Comparison of ENCODE assay signal across 8 cellular contexts in genomic region chr3:53134631-53135232, GRCh38. TPM values are rescaled to one million over a fixed set of nuclear protein-coding genes. Genes with fewer than 3 reads are reported as not detected.
DNase-seq lines count a peak whose midpoint lies in the region; ATAC-seq and TF ChIP-seq lines count a peak whose summit lies in the region.

No MANE protein-coding gene starts in this region.

- peak; percentile 89 for TF ChIP-seq RAD21 in Ishikawa (IDR thresholded peaks at IDR 0.05; ENCODE audit: low read depth)

- peak; percentile 49 to 56 (median 51) for DNase-seq in CD4-positive, alpha-beta memory T cell
- DNase-seq in SJSA1 (ENCODE audit: low read depth in 1 of 2, low spot score in 2 of 2): peak; percentile 24 to 62
- DNase-seq in activated naive CD8-positive, alpha-beta T cell treated with anti-CD3 and anti-CD28 coated beads for 36 hours: peak; percentile 64
- peak; percentile 92 for DNase-seq in cardiac septum (ENCODE audit: low spot score)
- DNase-seq in retinal pigment epithelial cell (ENCODE audit: low read depth): no peak

- H3K4me1 ChIP-seq in CD4-positive, alpha-beta memory T cell (ENCODE audit: insufficient read depth, low read length): peaks cover 8% of the 10 kb centered on the region
- peaks cover 8% of the 10 kb centered on the region for H3K4me1 ChIP-seq in SJSA1 (replicated peaks)

- peaks cover 0 to 1% (median 0%) of the 10 kb centered on the region in 8 donors for H3K9me3 Mint-ChIP-seq in CD4-positive, alpha-beta memory T cell
- no peaks in the 10 kb centered on the region for H3K9me3 Mint-ChIP-seq in activated naive CD8-positive, alpha-beta T cell treated with anti-CD3 and anti-CD28 coated beads for 36 hours

- no peaks in the 10 kb centered on the region for H3K9me3 ChIP-seq in CD4-positive, alpha-beta memory T cell (ENCODE audit: control insufficient read depth in 1 of 2, low read length in 2 of 2)
- H3K9me3 ChIP-seq in SJSA1 (replicated peaks): no peaks in the 10 kb centered on the region

- H3K4me3 Mint-ChIP-seq in CD4-positive, alpha-beta memory T cell: no peak overlapping the region
- no peak overlapping the region for H3K4me3 Mint-ChIP-seq in activated naive CD8-positive, alpha-beta T cell treated with anti-CD3 and anti-CD28 coated beads for 36 hours

- POLR2A ChIA-PET in CD4-positive, alpha-beta memory T cell (lab: Charles Lee; ENCODE audit: partially characterized antibody): interaction anchor here (2.3 kb wide), 1 partner anchor 61 kb away, joined by 8 read pairs; no protein-coding TSS in a partner anchor

- no peaks in the 10 kb centered on the region for H3K27me3 ChIP-seq in CD4-positive, alpha-beta memory T cell (ENCODE audit: insufficient read depth, low read length)
- no peaks in the 10 kb centered on the region for H3K27me3 ChIP-seq in SJSA1 (replicated peaks)

- peak; percentile 88 for TF ChIP-seq CTCF in retinal pigment epithelial cell (conservative IDR thresholded peaks at IDR 0.05; ENCODE audit: low read depth, low read length)

- TF ChIP-seq EP300 in Ishikawa (IDR thresholded peaks at IDR 0.05; ENCODE audit: borderline replicate concordance): peak; percentile 58; the same call in 1 of the 2 replicates

- intact Hi-C loops in CD4-positive, alpha-beta memory T cell (cut with micrococcal nuclease): loop anchor here (1.0 to 5.0 kb wide), 3 partner anchors 20 to 213 kb away; partner anchors contain the start of gene DCP1A
- intact Hi-C loops in cardiac septum (cut with DNase I): no loop called here

- H3K36me3 Mint-ChIP-seq in CD4-positive, alpha-beta memory T cell: peaks cover 0 to 2% of the 10 kb centered on the region in 2 donors
- H3K36me3 Mint-ChIP-seq in activated naive CD8-positive, alpha-beta T cell treated with anti-CD3 and anti-CD28 coated beads for 36 hours: peaks cover 1% of the 10 kb centered on the region

- ATAC-seq in GM19351 (IDR thresholded peaks at IDR 0.05; ENCODE audit: unreplicated experiment): peak; percentile 64
- ATAC-seq in HG03469 (IDR thresholded peaks at IDR 0.05; ENCODE audit: unreplicated experiment): no peak

- CTCF ChIA-PET in CD4-positive, alpha-beta memory T cell (lab: Charles Lee; ENCODE audit: partially characterized antibody): interaction anchor here (0.9 to 5.5 kb wide), 13 partner anchors 9 to 70 kb away, joined by 3 to 86 read pairs (median 8); partner anchors contain the start of gene PRKCD

- no peak overlapping the region for H3K4me3 ChIP-seq in CD4-positive, alpha-beta memory T cell (ENCODE audit: low read length in 2 of 2)
- H3K4me3 ChIP-seq in SJSA1 (no peak overlapping the region), retinal pigment epithelial cell (ENCODE audit: low read length) (no peak overlapping the region)

- H3K27ac ChIP-seq in CD4-positive, alpha-beta memory T cell (ENCODE audit: low read depth, low read length): no peak overlapping the region
- H3K27ac ChIP-seq in SJSA1: no peak overlapping the region

- no peaks in the 10 kb centered on the region for H3K27me3 Mint-ChIP-seq in CD4-positive, alpha-beta memory T cell
- H3K27me3 Mint-ChIP-seq in activated naive CD8-positive, alpha-beta T cell treated with anti-CD3 and anti-CD28 coated beads for 36 hours: no peaks in the 10 kb centered on the region

- no peaks in the 10 kb centered on the region for H3K36me3 ChIP-seq in CD4-positive, alpha-beta memory T cell (ENCODE audit: insufficient read depth, low read length)
- H3K36me3 ChIP-seq in SJSA1: 0 out of 2 replicates have a peak, but pooled peaks cover 2% of the 10 kb centered on the region

- H3K4me1 Mint-ChIP-seq in CD4-positive, alpha-beta memory T cell: peaks cover 10 to 20% (median 13%) of the 10 kb centered on the region in 4 donors
- peaks cover 6% of the 10 kb centered on the region for H3K4me1 Mint-ChIP-seq in activated naive CD8-positive, alpha-beta T cell treated with anti-CD3 and anti-CD28 coated beads for 36 hours

- peak overlapping the region in 2 of 7 donors; percentile 35 to 48 for H3K27ac Mint-ChIP-seq in CD4-positive, alpha-beta memory T cell
- H3K27ac Mint-ChIP-seq in activated naive CD8-positive, alpha-beta T cell treated with anti-CD3 and anti-CD28 coated beads for 36 hours: no peak overlapping the region

TF ChIP-seq in Ishikawa, 13 proteins besides CTCF, POLR2A, EP300 and RAD21:
- TF ChIP-seq REST (IDR thresholded peaks at IDR 0.05; ENCODE audit: low read depth) (no peak), CEBPB (IDR thresholded peaks at IDR 0.05) (no peak), ZBTB7A (IDR thresholded peaks at IDR 0.05; ENCODE audit: low read depth) (no peak), TCF12 (IDR thresholded peaks at IDR 0.05; ENCODE audit: low read depth) (peak; percentile 70), MAX (IDR thresholded peaks at IDR 0.05) (no peak), EGR1 (IDR thresholded peaks at IDR 0.05) (no peak), TAF1 (IDR thresholded peaks at IDR 0.05; ENCODE audit: low read depth) (no peak), CREB1 (IDR thresholded peaks at IDR 0.05; ENCODE audit: low read depth) (no peak), NFIC (IDR thresholded peaks at IDR 0.05) (peak; percentile 95)

RNA-seq across cellular contexts. Expression of gene RFT1, which starts 4.5 kb away (rescaled TPM):
- total RNA-seq in CD4-positive, alpha-beta memory T cell: 10 to 100 TPM; 25.3 to 28.4 TPM
- 10 to 100 TPM; 21.2 to 23.8 TPM for polyA plus RNA-seq in CD4-positive, alpha-beta memory T cell
- 12.9 and 18.0 TPM in 2 replicates for total RNA-seq in SJSA1 (2014; rRNA removed; shearing (Covaris generic))
- total RNA-seq in activated naive CD8-positive, alpha-beta T cell treated with anti-CD3 and anti-CD28 coated beads for 36 hours: 10 to 100 TPM; 49.3 to 50.7 TPM
- total RNA-seq in cardiac septum: 8.6 TPM

RNA-seq across cellular contexts. Expression of gene PRKCD, which starts 26.3 kb away (rescaled TPM):
- 10 to 100 TPM; 15.7 to 16.6 TPM for total RNA-seq in CD4-positive, alpha-beta memory T cell
- polyA plus RNA-seq in CD4-positive, alpha-beta memory T cell: 10 to 100 TPM in 1 of 2 donors, 1 to 10 TPM in 1; 6.6 to 26.4 TPM
- total RNA-seq in SJSA1 (2014; rRNA removed; shearing (Covaris generic)): 0.03 and 1.00 TPM in 2 replicates
- total RNA-seq in activated naive CD8-positive, alpha-beta T cell treated with anti-CD3 and anti-CD28 coated beads for 36 hours: 10 to 100 TPM; 16.5 to 17.5 TPM
- total RNA-seq in cardiac septum: 10.6 TPM
